ENCODE assay signal across 20 cellular contexts in the genomic region with DNA sequence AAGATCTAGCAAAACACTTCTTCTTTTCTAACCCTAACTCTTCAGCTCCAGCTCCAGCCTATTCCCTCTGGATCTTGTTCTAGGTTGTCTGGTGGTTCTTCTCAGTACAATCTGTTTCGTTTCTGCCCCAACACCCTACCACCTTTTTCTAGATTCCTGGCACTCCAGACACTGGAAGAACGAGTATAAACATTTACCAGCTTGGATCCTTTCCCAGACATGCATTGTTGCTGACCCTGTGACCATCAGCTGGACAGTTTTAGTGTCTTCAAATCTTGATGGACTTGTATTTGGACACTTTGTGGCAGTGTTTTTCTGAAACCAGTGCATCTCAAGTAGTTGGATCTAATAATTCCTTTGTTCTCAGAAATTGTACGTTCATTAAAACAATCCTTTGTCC.
"Had no signal": no experiment of that assay in that cellular context is flagged by ENCODE, and none has a peak within 500 bp of the region (broad histone marks: within the 10 kb centered on the region; RNA-seq: fewer than 3 reads in every experiment).

No MANE protein-coding gene starts in this region.

- H3K36me3 ChIP-seq: brain microvascular endothelial cell, heart left ventricle, left lung, spleen, upper lobe of left lung had no signal

- H3K27ac ChIP-seq: brain microvascular endothelial cell, heart left ventricle, left lung, psoas muscle, spleen, upper lobe of left lung had no signal

- H3K4me1 ChIP-seq: heart left ventricle, left lung, psoas muscle, spleen, upper lobe of left lung had no signal

- H3K9me3 ChIP-seq: psoas muscle had no signal

- ATAC-seq: activated T-helper 17 cell treated with anti-CD3 and anti-CD28 coated beads, Interleukin-2, amount 50 U/mL, for 72 hours; heart left ventricle; left lung; psoas muscle; sciatic nerve; stimulated activated naive CD8-positive, alpha-beta T cell treated with anti-CD3 and anti-CD28 coated beads, Interleukin-15, amount 100 ng/mL, for 72 hours; T-cell had no signal

- H3K4me3 ChIP-seq: heart left ventricle, left lung, psoas muscle, spleen, upper lobe of left lung had no signal

- H3K27me3 ChIP-seq: brain microvascular endothelial cell, left lung, upper lobe of left lung had no signal

- DNase-seq: activated CD4-positive, alpha-beta T cell treated with anti-CD3 and anti-CD28 coated beads for 1 hour; activated CD4-positive, alpha-beta T cell treated with anti-CD3 and anti-CD28 coated beads, Interleukin-2, amount 50 U/mL, for 4 hours; activated naive CD4-positive, alpha-beta T cell treated with Interleukin-2 at 50 U/mL for 16 hours; anterior cingulate cortex; brain microvascular endothelial cell; cortex of kidney; effector CD4-positive, alpha-beta T cell; heart left ventricle; left lung; nephron progenitor cell; occipital lobe; psoas muscle; spleen; stimulated activated naive CD8-positive, alpha-beta T cell treated with anti-CD3 and anti-CD28 coated beads, Interleukin-15, amount 100 ng/mL, for 72 hours; T-cell; T-helper 9 cell; upper lobe of left lung had no signal

- FAIRE-seq: frontal cortex had no signal
